14 cellular contexts compared by ENCODE assay signal in genomic region chr20:62227977-62228958, GRCh38. TPM values are rescaled to one million over a fixed set of nuclear protein-coding genes. Genes with fewer than 3 reads are reported as not detected.
DNase-seq lines count a peak whose midpoint lies in the region; ATAC-seq and TF ChIP-seq lines count a peak whose summit lies in the region.
"Had no signal": no experiment of that assay in that cellular context is flagged by ENCODE, and none has a peak within 500 bp of the region (broad histone marks: within the 10 kb centered on the region; RNA-seq: fewer than 3 reads in every experiment).

No MANE protein-coding gene starts in this region.

- no peak overlapping the region for H3K4me2 ChIP-seq in mesendoderm (ENCODE audit: low read length)

- H3K18ac ChIP-seq in mesendoderm (ENCODE audit: low read length) = no peak overlapping the region

- no peak overlapping the region for H3K9ac ChIP-seq in mesendoderm (ENCODE audit: low read length)

- no peak overlapping the region for H3K4ac ChIP-seq in mesendoderm (ENCODE audit: low read depth, low read length)

- no peak overlapping the region for H3K56ac ChIP-seq in mesendoderm (ENCODE audit: low read length)

- no peak overlapping the region for H2AK5ac ChIP-seq in mesendoderm (ENCODE audit: low read length)

- no peak overlapping the region for H4K8ac ChIP-seq in mesendoderm (ENCODE audit: low read depth, low read length)

- no peaks in the 10 kb centered on the region for H3K27me3 ChIP-seq in WERI-Rb-1 (ENCODE audit: insufficient read depth, low read depth, severe bottlenecking)
- H3K27me3 ChIP-seq in mesendoderm (ENCODE audit: insufficient read depth, low read length, poor library complexity) = no peaks in the 10 kb centered on the region

- TF ChIP-seq CTCF in WERI-Rb-1 (IDR thresholded peaks at IDR 0.05; ENCODE audit: low read depth, low read length) = no peak

- peak; percentile 33 for DNase-seq in DMS153 treated with DMSO at 0.1 percent for 48 hours (lab: John Stamatoyannopoulos, UW; ENCODE audit: unreplicated experiment)
- no peak for DNase-seq in HEK293T (ENCODE audit: extremely low spot score)
- peak; percentile 86 for DNase-seq in WERI-Rb-1
- peak; percentile 57 for DNase-seq in mesendoderm
- DNase-seq: activated CD4-positive, alpha-beta T cell treated with anti-CD3 and anti-CD28 coated beads for 4 hours; activated gamma-delta T cell; COR-L47; NCI-H1048; tibial artery had no signal

- no peaks in the 10 kb centered on the region for H3K9me3 ChIP-seq in WERI-Rb-1 (ENCODE audit: severe bottlenecking)
- H3K9me3 ChIP-seq: breast epithelium, tibial artery had no signal

- no peaks in the 10 kb centered on the region for H3K79me1 ChIP-seq in mesendoderm (ENCODE audit: low read length)

- POLR2A ChIA-PET in HEK293T (lab: Yijun Ruan, JAX) = no interaction called here

- H3K4me1 ChIP-seq in mesendoderm (ENCODE audit: control insufficient read depth, low read depth, low read length) = no peaks in the 10 kb centered on the region
- H3K4me1 ChIP-seq: breast epithelium, tibial artery had no signal

- no peak overlapping the region for H2BK120ac ChIP-seq in mesendoderm (ENCODE audit: low read depth, low read length)

- H2BK15ac ChIP-seq in mesendoderm (replicated peaks; ENCODE audit: low read depth) = no peak overlapping the region

- no peak for ATAC-seq in HG03108 (IDR thresholded peaks at IDR 0.05; ENCODE audit: unreplicated experiment)
- no peak for ATAC-seq in HG02798 (IDR thresholded peaks at IDR 0.05; ENCODE audit: poor library complexity, unreplicated experiment)
- no peak for ATAC-seq in GM21529 (IDR thresholded peaks at IDR 0.05; ENCODE audit: unreplicated experiment)

- H3K27ac ChIP-seq in WERI-Rb-1 (peak overlapping the region; percentile 74), mesendoderm (ENCODE audit: low read depth, low read length) (no peak overlapping the region)
- H3K27ac ChIP-seq: breast epithelium, skin epidermis, tibial artery had no signal

- no peak overlapping the region for H2BK5ac ChIP-seq in mesendoderm (ENCODE audit: low read length)

- H3K79me2 ChIP-seq in mesendoderm (ENCODE audit: control insufficient read depth, insufficient read depth, low read length) = no peaks in the 10 kb centered on the region

- no CpG with 5 or more reads among the region's 37 CpGs for WGBS in mesendoderm (ENCODE audit: extremely low coverage, insufficient coverage, low lambda C conversion rate)

- H3K23ac ChIP-seq in mesendoderm (ENCODE audit: low read length) = no peak overlapping the region

- no peak overlapping the region for H3K4me3 ChIP-seq in WERI-Rb-1 (ENCODE audit: low read depth, low read length)
- H3K4me3 ChIP-seq in mesendoderm (ENCODE audit: low read length) = no peak overlapping the region
- H3K4me3 ChIP-seq: breast epithelium, skin epidermis, tibial artery had no signal

- H4K5ac ChIP-seq in mesendoderm (ENCODE audit: low read length) = no peak overlapping the region

- CTCF ChIA-PET in HEK293T (lab: Yijun Ruan, JAX) = no interaction called here

- H3K36me3 ChIP-seq in WERI-Rb-1 (no peaks in the 10 kb centered on the region), mesendoderm (ENCODE audit: control insufficient read depth, insufficient read depth, low read length) (no peaks in the 10 kb centered on the region)
- H3K36me3 ChIP-seq: breast epithelium, tibial artery had no signal

TF ChIP-seq in HEK293T, 16 proteins besides CTCF, POLR2A, EP300 and RAD21:
- TF ChIP-seq L3MBTL2 (conservative IDR thresholded peaks at IDR 0.05) (0 out of 2 replicates have a peak, but pooled peaks have one; percentile 16), HDGF (IDR thresholded peaks at IDR 0.05; ENCODE audit: borderline replicate concordance) (no peak)

RNA-seq across cellular contexts. Expression of gene HRH3, which starts 8.2 kb away (rescaled TPM):
- 0.28 TPM for polyA plus RNA-seq in mesendoderm (2013, experiment 1 of 2)
- 0.35 TPM for polyA plus RNA-seq in mesendoderm (2013, experiment 2 of 2)

RNA-seq across cellular contexts. Expression of gene OSBPL2, which starts 10.1 kb away (rescaled TPM):
- polyA plus RNA-seq in mesendoderm (2013, experiment 1 of 2) = 14.3 TPM
- 14.3 TPM for polyA plus RNA-seq in mesendoderm (2013, experiment 2 of 2)

RNA-seq across cellular contexts. Expression of gene MTG2, which starts 45.4 kb away (rescaled TPM):
- 19.6 TPM for polyA plus RNA-seq in mesendoderm (2013, experiment 1 of 2)
- 18.5 TPM for polyA plus RNA-seq in mesendoderm (2013, experiment 2 of 2)
